11 cellular contexts compared by ENCODE assay signal in the genomic region with DNA sequence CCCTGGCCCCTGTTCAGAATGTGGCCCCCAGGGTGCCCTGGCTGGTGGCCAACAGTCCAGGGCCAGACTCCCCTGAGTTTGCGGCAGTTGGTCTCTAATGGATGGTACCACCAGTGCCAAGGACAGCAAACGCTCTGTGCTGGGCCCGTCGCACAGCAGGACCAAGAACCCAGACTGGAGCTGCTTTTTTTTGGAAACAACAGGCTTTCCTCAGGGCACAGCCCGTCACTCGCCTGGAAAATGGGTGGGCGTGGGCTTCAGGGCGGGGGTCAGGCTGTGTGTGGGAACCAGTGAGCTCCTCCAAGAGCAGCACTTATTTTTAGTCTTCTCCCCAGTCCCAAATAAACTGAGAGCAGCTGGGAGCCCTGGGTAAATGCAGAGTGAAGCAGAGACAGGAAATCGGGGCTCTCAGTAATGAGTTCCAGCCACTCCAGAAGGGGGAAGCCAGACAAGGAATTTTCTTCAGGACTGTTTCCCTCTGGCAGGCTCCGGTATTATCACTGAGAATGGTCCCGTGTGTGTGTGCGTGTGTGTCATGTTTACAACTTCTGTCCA.
DNase-seq lines count a peak whose midpoint lies in the region; ATAC-seq, FAIRE-seq and TF ChIP-seq lines count a peak whose summit lies in the region.
"Had no signal": no experiment of that assay in that cellular context is flagged by ENCODE, and none has a peak within 500 bp of the region (broad histone marks: within the 10 kb centered on the region; RNA-seq: fewer than 3 reads in every experiment).

No MANE protein-coding gene starts in this region.

- FAIRE-seq in A549 (lab: Jason Lieb, UNC) = no peak
- no peak for FAIRE-seq in RCC 7860 (lab: Jason Lieb, UNC)
- FAIRE-seq: urothelium cell line had no signal

- no peaks in the 10 kb centered on the region for H3K9me3 Mint-ChIP-seq in neural progenitor cell
- H3K9me3 Mint-ChIP-seq: activated naive CD8-positive, alpha-beta T cell treated with anti-CD3 and anti-CD28 coated beads for 36 hours had no signal

- H3K27ac ChIP-seq in A549 (peak overlapping the region; percentile 85 to 88), neural progenitor cell (no peak overlapping the region)

- peak overlapping the region; percentile 22 for H3K9ac ChIP-seq in NT2/D1 (ENCODE audit: insufficient read length, low read depth)
- no peak overlapping the region for H3K9ac ChIP-seq in neural progenitor cell

- no peaks in the 10 kb centered on the region for H3K36me3 Mint-ChIP-seq in neural progenitor cell

- H3K27me3 ChIP-seq in NT2/D1 (ENCODE audit: insufficient read depth, insufficient read length) (no peaks in the 10 kb centered on the region), neural progenitor cell (no peaks in the 10 kb centered on the region)

- TF ChIP-seq EP300 in A549 (IDR thresholded peaks at IDR 0.05) = no peak

- peak overlapping the region; percentile 98 for H3K27ac Mint-ChIP-seq in neural progenitor cell

- H3K4me2 ChIP-seq in A549 (peak overlapping the region; percentile 75), neural progenitor cell (peak overlapping the region; percentile 19)

- no peaks in the 10 kb centered on the region for H4K20me1 ChIP-seq in neural progenitor cell (ENCODE audit: low read depth)

- no peak for TF ChIP-seq CTCF in A549 (IDR thresholded peaks at IDR 0.05)
- TF ChIP-seq CTCF in neural progenitor cell (IDR thresholded peaks at IDR 0.05) = no peak

- H2AFZ ChIP-seq in neural progenitor cell (replicated peaks) = no peak overlapping the region

- peak overlapping the region; percentile 69 for H3K4me3 Mint-ChIP-seq in neural progenitor cell

- no peak for DNase-seq in A549 (ENCODE audit: low read depth in 1 of 2, low spot score in 1 of 2)
- no peak for DNase-seq in NT2/D1 (ENCODE audit: low read depth, low spot score)
- peak; percentile 22 for DNase-seq in fibroblast of the conjunctiva (ENCODE audit: low read depth)
- DNase-seq in neural progenitor cell (ENCODE audit: low spot score) = no peak
- DNase-seq in NCI-H2107 (lab: John Stamatoyannopoulos, UW) = no peak
- DNase-seq in NCI-H2171 (lab: John Stamatoyannopoulos, UW) = no peak
- DNase-seq in RCC 7860 (ENCODE audit: low spot score) = no peak
- no peak for DNase-seq in activated CD4-positive, alpha-beta T cell treated with anti-CD3 and anti-CD28 coated beads for 4 hours
- DNase-seq: DMS 273 treated with DMSO at 0.1 percent for 48 hours had no signal

- CTCF ChIA-PET in A549 (lab: Yijun Ruan, JAX) = interaction anchor here (0.9 to 12.5 kb wide), 6 partner anchors 9 to 92 kb away, joined by 3 to 290 read pairs (median 4); a partner anchor contains a TSS

- H3F3A ChIP-seq in neural progenitor cell (ENCODE audit: low read depth) = no peaks in the 10 kb centered on the region

- H3K4me3 ChIP-seq in A549 (no peak overlapping the region), NT2/D1 (ENCODE audit: insufficient read length, low read depth) (no peak overlapping the region), neural progenitor cell (no peak overlapping the region)

- no peaks in the 10 kb centered on the region for H3K36me3 ChIP-seq in NT2/D1 (ENCODE audit: insufficient read depth, insufficient read length, low read length)
- no peaks in the 10 kb centered on the region for H3K36me3 ChIP-seq in neural progenitor cell

- peaks cover 85% of the 10 kb centered on the region for H3K4me1 ChIP-seq in A549
- H3K4me1 ChIP-seq in NT2/D1 (ENCODE audit: insufficient read depth, insufficient read length) = peaks cover 28% of the 10 kb centered on the region
- H3K4me1 ChIP-seq in neural progenitor cell = peaks cover 35% of the 10 kb centered on the region

- TF ChIP-seq RAD21 in A549 (conservative IDR thresholded peaks at IDR 0.05 in 1 of 2, IDR thresholded peaks at IDR 0.05 in 1 of 2) = no peak

- ATAC-seq in A549 = no peak

- TF ChIP-seq POLR2A in A549 (IDR thresholded peaks at IDR 0.05; ENCODE audit: low read length) = no peak

- peaks cover 19% of the 10 kb centered on the region for H3K27me3 Mint-ChIP-seq in neural progenitor cell (ENCODE audit: insufficient read depth, low read depth)

- H3K9me3 ChIP-seq in A549 (no peaks in the 10 kb centered on the region), NT2/D1 (ENCODE audit: insufficient read depth, low read length) (no peaks in the 10 kb centered on the region), neural progenitor cell (ENCODE audit: low read depth) (no peaks in the 10 kb centered on the region)

- WGBS in A549 (ENCODE audit: missing lambda C conversion rate) = 85% methylated on average over 12 of the region's 12 CpGs

- POLR2A ChIA-PET in A549 (lab: Yijun Ruan, JAX) = interaction anchor here (1.1 kb wide), 1 partner anchor 23 kb away, joined by 4 read pairs; no protein-coding TSS in a partner anchor

- H3K4me1 Mint-ChIP-seq in neural progenitor cell = peaks cover 53% of the 10 kb centered on the region

- H3K79me2 ChIP-seq in neural progenitor cell (ENCODE audit: low read depth) = no peaks in the 10 kb centered on the region

TF ChIP-seq in A549, 52 proteins besides CTCF, POLR2A, EP300 and RAD21:
- no peak for TF ChIP-seq ZC3H11A (IDR thresholded peaks at IDR 0.05)
- TF ChIP-seq MYC (IDR thresholded peaks at IDR 0.05; ENCODE audit: borderline replicate concordance, low read length) = no peak
- TF ChIP-seq HOXB5 (CRISPR knock-in tag; IDR thresholded peaks at IDR 0.05) = no peak
